ENCODE assay signal across 2 cellular contexts in genomic region chr6:11989376-11989775, GRCh38.
TF ChIP-seq lines count a peak whose summit lies in the region.

No MANE protein-coding gene starts in this region.

TF ChIP-seq in SK-N-SH, 30 proteins besides CTCF, POLR2A, EP300 and RAD21 (continued from another document):
- no peak for TF ChIP-seq REST (IDR thresholded peaks at IDR 0.05; ENCODE audit: low read depth, low read length)
- no peak for TF ChIP-seq ELF1 (IDR thresholded peaks at IDR 0.05)
- no peak for TF ChIP-seq NRF1 (IDR thresholded peaks at IDR 0.05; ENCODE audit: low read depth, low read length)
- no peak for TF ChIP-seq CHD2 (IDR thresholded peaks at IDR 0.05; ENCODE audit: low read length, partially characterized antibody)
- peak; percentile 61 for TF ChIP-seq TCF12 (IDR thresholded peaks at IDR 0.05)
- no peak for TF ChIP-seq MEF2A (IDR thresholded peaks at IDR 0.05; ENCODE audit: borderline replicate concordance, low read depth)
- peak; percentile 41 for TF ChIP-seq JUND (IDR thresholded peaks at IDR 0.05)
- TF ChIP-seq NFIC (IDR thresholded peaks at IDR 0.05; ENCODE audit: borderline replicate concordance) = peak; percentile 17; the same call in 1 of the 2 replicates
- TF ChIP-seq PBX3 (IDR thresholded peaks at IDR 0.05) = peak; percentile 76
- TF ChIP-seq TEAD4 (IDR thresholded peaks at IDR 0.05; ENCODE audit: borderline replicate concordance, insufficient read depth) = peak; percentile 47; the same call in 1 of the 2 replicates
- TF ChIP-seq YY1 (IDR thresholded peaks at IDR 0.05; ENCODE audit: low read depth) = no peak; the same call in 1 of the 2 replicates
TF ChIP-seq in SK-N-SH: peak in this region for 6.

TF ChIP-seq in HepG2, 621 proteins besides CTCF, POLR2A, EP300 and RAD21 (continued from another document):
- TF ChIP-seq ZSCAN9 (CRISPR knock-in tag; IDR thresholded peaks at IDR 0.05; ENCODE audit: borderline replicate concordance) (no peak), PBX3 (CRISPR knock-in tag; IDR thresholded peaks at IDR 0.05; ENCODE audit: borderline replicate concordance) (no peak), ZNF614 (CRISPR knock-in tag; IDR thresholded peaks at IDR 0.05; ENCODE audit: borderline replicate concordance) (no peak), ELF3 (CRISPR knock-in tag; IDR thresholded peaks at IDR 0.05) (no peak), GLMP (CRISPR knock-in tag; IDR thresholded peaks at IDR 0.05; ENCODE audit: borderline replicate concordance) (no peak), ZNF709 (CRISPR knock-in tag; IDR thresholded peaks at IDR 0.05) (no peak), ZNF256 (CRISPR knock-in tag; conservative IDR thresholded peaks at IDR 0.05) (no peak), MAZ (IDR thresholded peaks at IDR 0.05; ENCODE audit: borderline replicate concordance, low read depth, low read length) (no peak), MAZ (CRISPR knock-in tag; IDR thresholded peaks at IDR 0.05; ENCODE audit: low read depth) (no peak), ZNF24 (IDR thresholded peaks at IDR 0.05) (no peak), ZNF879 (CRISPR knock-in tag; IDR thresholded peaks at IDR 0.05) (no peak), CENPBD1 (CRISPR knock-in tag; IDR thresholded peaks at IDR 0.05; ENCODE audit: borderline replicate concordance, low read depth) (no peak), FOXO1 (CRISPR knock-in tag; IDR thresholded peaks at IDR 0.05) (no peak), ZNF577 (CRISPR knock-in tag; IDR thresholded peaks at IDR 0.05; ENCODE audit: borderline replicate concordance, low read depth) (no peak), NR1H2 (CRISPR knock-in tag; IDR thresholded peaks at IDR 0.05; ENCODE audit: borderline replicate concordance, low read depth) (no peak), ZNF746 (CRISPR knock-in tag; IDR thresholded peaks at IDR 0.05) (no peak), ZBTB46 (CRISPR knock-in tag; IDR thresholded peaks at IDR 0.05; ENCODE audit: borderline replicate concordance) (no peak), ZNF773 (CRISPR knock-in tag; IDR thresholded peaks at IDR 0.05; ENCODE audit: borderline replicate concordance) (no peak)
TF ChIP-seq in HepG2: peak in this region for 0.
